In the genomic region with DNA sequence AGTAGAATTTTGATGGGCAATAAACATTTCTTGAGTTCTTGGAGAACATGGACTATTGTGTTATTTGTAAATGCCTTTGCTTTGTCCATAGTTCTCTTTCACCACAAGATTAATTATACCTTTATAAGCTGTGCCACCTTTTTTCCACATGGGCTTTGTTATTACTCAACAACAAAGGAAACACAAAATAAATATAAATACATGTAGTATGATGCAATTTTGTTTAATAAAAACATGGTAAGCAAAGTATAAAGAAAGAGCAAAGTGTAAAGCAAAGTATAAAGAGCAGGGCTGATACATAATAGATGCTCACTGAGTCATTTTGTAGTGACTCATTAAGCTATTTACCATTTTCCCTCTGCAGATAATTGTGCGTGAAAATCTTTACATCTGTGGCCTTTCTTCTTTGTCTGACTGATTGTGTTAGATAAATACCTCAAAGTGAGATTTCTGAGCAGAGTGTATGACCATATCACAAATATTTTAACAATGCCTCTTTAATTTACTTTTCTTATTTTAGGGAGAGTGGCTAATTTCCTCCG, we compare ENCODE assay signal across 19 cellular contexts.
DNase-seq lines count a peak whose midpoint lies in the region; ATAC-seq, FAIRE-seq and TF ChIP-seq lines count a peak whose summit lies in the region.
"Had no signal": no experiment of that assay in that cellular context is flagged by ENCODE, and none has a peak within 500 bp of the region (broad histone marks: within the 10 kb centered on the region; RNA-seq: fewer than 3 reads in every experiment).

No MANE protein-coding gene starts in this region.

- H3K27me3 ChIP-seq in SK-N-SH (ENCODE audit: insufficient read depth) (no peaks in the 10 kb centered on the region), K562 (ENCODE audit: control insufficient read depth in 2 of 2, insufficient read depth in 2 of 2, low read length in 2 of 2) (no peaks in the 10 kb centered on the region)

- no peak overlapping the region for H3K27ac ChIP-seq in SK-N-SH (ENCODE audit: low read depth in 2 of 2, low read length in 1 of 2)
- H3K27ac ChIP-seq in K562 (ENCODE audit: extremely low read depth, low read depth, low read length), result no peak overlapping the region
- H3K27ac ChIP-seq: 22Rv1, VCaP had no signal

- H3K4me1 ChIP-seq in SK-N-SH (ENCODE audit: control insufficient read depth in 1 of 2, insufficient read depth in 2 of 2, low read depth in 1 of 2, low read length in 1 of 2) (no peaks in the 10 kb centered on the region), K562 (replicated peaks in 1 of 2; ENCODE audit: control insufficient read depth in 2 of 2, insufficient read depth in 2 of 2, low read length in 2 of 2) (no peaks in the 10 kb centered on the region)

- no peaks in the 10 kb centered on the region for H3K36me3 ChIP-seq in SK-N-SH (replicated peaks in 1 of 2; ENCODE audit: control insufficient read depth in 1 of 2, insufficient read depth in 2 of 2, low read length in 1 of 2)
- H3K36me3 ChIP-seq in K562 (ENCODE audit: control insufficient read depth, insufficient read depth, low read length), result no peaks in the 10 kb centered on the region

- peaks cover 27% of the 10 kb centered on the region for H3K36me3 Mint-ChIP-seq in natural killer cell treated with Interleukin-12 subunit alpha and Interleukin-12 subunit beta and Interleukin-15 and Interleukin-18, amount 100 ng/mL, for 72 hours
- H3K36me3 Mint-ChIP-seq in type B pancreatic cell, result peaks cover 27% of the 10 kb centered on the region

- no peaks in the 10 kb centered on the region for H3K9me1 ChIP-seq in K562 (ENCODE audit: control insufficient read depth, insufficient read depth, low read length)

- TF ChIP-seq EP300 in SK-N-SH (IDR thresholded peaks at IDR 0.05; ENCODE audit: borderline replicate concordance in 1 of 2, low read depth in 1 of 2, low read length in 1 of 2), result no peak
- no peak for TF ChIP-seq EP300 in K562 (IDR thresholded peaks at IDR 0.05; ENCODE audit: low read length)

- ATAC-seq in SK-N-SH treated with all-trans-retinoic acid at 6 μM for 48 hours, result no peak
- no peak for ATAC-seq in K562
- ATAC-seq in natural killer cell treated with Interleukin-12 subunit alpha and Interleukin-12 subunit beta and Interleukin-15 and Interleukin-18, amount 100 ng/mL, for 72 hours, result peak; percentile 73 to 87

- WGBS in SK-N-SH (ENCODE audit: low lambda C conversion rate), result 81% methylated on average over 2 of the region's 2 CpGs
- WGBS in K562 (ENCODE audit: insufficient coverage, low coverage, missing lambda C conversion rate), result 33% methylated on average over 2 of the region's 2 CpGs

- intact Hi-C loops in K562 (cut with micrococcal nuclease), result no loop called here

- H3F3A ChIP-seq in SK-N-SH (replicated peaks; ENCODE audit: insufficient read depth), result no peaks in the 10 kb centered on the region

- POLR2A ChIA-PET in SK-N-SH (lab: Yijun Ruan, JAX) (no interaction called here), K562 (lab: Yijun Ruan, JAX) (no interaction called here)

- peak; percentile 11 for FAIRE-seq in K562 (lab: Jason Lieb, UNC)

- TF ChIP-seq CTCF in SK-N-SH (IDR thresholded peaks at IDR 0.05) (no peak), K562 (IDR thresholded peaks at IDR 0.05 in 2 of 3, conservative IDR thresholded peaks at IDR 0.05 in 1 of 3; ENCODE audit: insufficient read depth in 2 of 3, low read depth in 1 of 3, low read length in 3 of 3) (no peak), type B pancreatic cell (conservative IDR thresholded peaks at IDR 0.05) (no peak)

- H3K4me3 ChIP-seq in SK-N-SH (ENCODE audit: low read depth in 2 of 2, low read length in 1 of 2), result no peak overlapping the region
- H3K4me3 ChIP-seq in K562, result no peak overlapping the region

- TF ChIP-seq RAD21 in SK-N-SH (IDR thresholded peaks at IDR 0.05; ENCODE audit: low read length) (no peak), K562 (CRISPR knock-in tag; conservative IDR thresholded peaks at IDR 0.05 in 1 of 2, IDR thresholded peaks at IDR 0.05 in 1 of 2) (no peak)

- H3K4me2 ChIP-seq in SK-N-SH (no peak overlapping the region), K562 (ENCODE audit: insufficient read depth, low read length) (no peak overlapping the region)

- CTCF ChIA-PET in SK-N-SH (lab: Yijun Ruan, JAX) (no interaction called here), K562 (lab: Yijun Ruan, JAX; ENCODE audit: low intra/inter-chr PET ratio) (no interaction called here)

- no peak for TF ChIP-seq POLR2A in K562 (conservative IDR thresholded peaks at IDR 0.05)

- in situ Hi-C loops in K562 (cut with MboI), result no loop called here

- peak overlapping the region; percentile 31 to 82 for H3K27ac Mint-ChIP-seq in natural killer cell treated with Interleukin-12 subunit alpha and Interleukin-12 subunit beta and Interleukin-15 and Interleukin-18, amount 100 ng/mL, for 72 hours
- H3K27ac Mint-ChIP-seq in type B pancreatic cell, result no peak overlapping the region

- BruUV-seq in K562 (replicated peaks; lab: Mats Ljungman, UMichigan), result no TSS peak

- no peaks in the 10 kb centered on the region for H3K9me2 ChIP-seq in SK-N-SH

- H4K20me1 ChIP-seq in SK-N-SH (ENCODE audit: insufficient read depth), result no peaks in the 10 kb centered on the region
- no peaks in the 10 kb centered on the region for H4K20me1 ChIP-seq in K562 (replicated peaks; ENCODE audit: control insufficient read depth, insufficient read depth, low read length)

- H3K4me1 Mint-ChIP-seq in natural killer cell treated with Interleukin-12 subunit alpha and Interleukin-12 subunit beta and Interleukin-15 and Interleukin-18, amount 100 ng/mL, for 72 hours (ENCODE audit: low read depth in 2 of 2), result peaks cover 25 to 41% of the 10 kb centered on the region in 2 donors
- H3K4me1 Mint-ChIP-seq in type B pancreatic cell (ENCODE audit: unreplicated experiment), result peaks cover 4% of the 10 kb centered on the region

- peaks cover 13% of the 10 kb centered on the region for H3K9me3 Mint-ChIP-seq in natural killer cell treated with Interleukin-12 subunit alpha and Interleukin-12 subunit beta and Interleukin-15 and Interleukin-18, amount 100 ng/mL, for 72 hours
- H3K9me3 Mint-ChIP-seq in type B pancreatic cell, result peaks cover 17% of the 10 kb centered on the region

- H3K9me3 ChIP-seq in SK-N-SH, result no peaks in the 10 kb centered on the region
- H3K9me3 ChIP-seq in K562 (replicated peaks; ENCODE audit: control insufficient read depth, insufficient read depth, low read depth, low read length), result no peaks in the 10 kb centered on the region

- DNase-seq in SK-N-SH (no peak), LHCN-M2 (ENCODE audit: low read depth) (peak; percentile 39), K562 (ENCODE audit: extremely low read depth in 1 of 4, low spot score in 3 of 4) (no peak), NCI-H1417 treated with DMSO at 0.1 percent for 48 hours (lab: John Stamatoyannopoulos, UW) (no peak), type B pancreatic cell (ENCODE audit: extremely low spot score, unreplicated experiment) (no peak), AML-193 (lab: John Stamatoyannopoulos, UW) (no peak)
- no peak for DNase-seq in natural killer cell treated with Interleukin-12 subunit alpha and Interleukin-12 subunit beta and Interleukin-15 and Interleukin-18, amount 100 ng/mL, for 72 hours (ENCODE audit: low spot score)
- DNase-seq: caudate nucleus, DMS79, mammary epithelial cell, MM.1S, NCI-H2029 treated with DMSO at 0.1 percent for 48 hours, NCI-H526, nephron progenitor cell, OCI-M1, retina had no signal

- no peak overlapping the region for H3K9ac ChIP-seq in SK-N-SH
- H3K9ac ChIP-seq in K562 (ENCODE audit: insufficient read depth in 1 of 2, low read depth in 2 of 2, low read length in 2 of 2), result no peak overlapping the region

- H3K27me3 Mint-ChIP-seq in natural killer cell treated with Interleukin-12 subunit alpha and Interleukin-12 subunit beta and Interleukin-15 and Interleukin-18, amount 100 ng/mL, for 72 hours, result no peaks in the 10 kb centered on the region
- no peaks in the 10 kb centered on the region for H3K27me3 Mint-ChIP-seq in type B pancreatic cell

- H3K4me3 Mint-ChIP-seq in natural killer cell treated with Interleukin-12 subunit alpha and Interleukin-12 subunit beta and Interleukin-15 and Interleukin-18, amount 100 ng/mL, for 72 hours, result no peak overlapping the region
- no peak overlapping the region for H3K4me3 Mint-ChIP-seq in type B pancreatic cell
- H3K4me3 Mint-ChIP-seq: nephron progenitor cell had no signal

- no peaks in the 10 kb centered on the region for H3K79me2 ChIP-seq in SK-N-SH (ENCODE audit: insufficient read depth)
- no peaks in the 10 kb centered on the region; the same call in 2 of the 3 replicates for H3K79me2 ChIP-seq in K562 (ENCODE audit: control insufficient read depth, insufficient read depth, low read length)

- H2AFZ ChIP-seq in SK-N-SH (ENCODE audit: low read depth) (no peak overlapping the region), K562 (ENCODE audit: low read depth, low read length) (no peak overlapping the region)

TF ChIP-seq in SK-N-SH, 30 proteins besides CTCF, POLR2A, EP300 and RAD21:
- no peak for TF ChIP-seq TCF12 (IDR thresholded peaks at IDR 0.05)
- TF ChIP-seq FOSL2 (IDR thresholded peaks at IDR 0.05; ENCODE audit: borderline replicate concordance, low read depth), result 0 out of 2 replicates have a peak, but pooled peaks have one; percentile 8

TF ChIP-seq in SK-N-SH treated with all-trans-retinoic acid at 6 μM for 48 hours, 23 proteins besides CTCF, POLR2A, EP300 and RAD21 (continues in another document):
- TF ChIP-seq ZNF70 (CRISPR knock-in tag; IDR thresholded peaks at IDR 0.05) (no peak), TOX (CRISPR knock-in tag; IDR thresholded peaks at IDR 0.05; ENCODE audit: borderline replicate concordance) (no peak), ZC3H10 (CRISPR knock-in tag; IDR thresholded peaks at IDR 0.05) (no peak), SNAI2 (CRISPR knock-in tag; IDR thresholded peaks at IDR 0.05) (no peak)

TF ChIP-seq in K562, 482 proteins besides CTCF, POLR2A, EP300 and RAD21 (continues in another document):
- TF ChIP-seq, protein P1, sequence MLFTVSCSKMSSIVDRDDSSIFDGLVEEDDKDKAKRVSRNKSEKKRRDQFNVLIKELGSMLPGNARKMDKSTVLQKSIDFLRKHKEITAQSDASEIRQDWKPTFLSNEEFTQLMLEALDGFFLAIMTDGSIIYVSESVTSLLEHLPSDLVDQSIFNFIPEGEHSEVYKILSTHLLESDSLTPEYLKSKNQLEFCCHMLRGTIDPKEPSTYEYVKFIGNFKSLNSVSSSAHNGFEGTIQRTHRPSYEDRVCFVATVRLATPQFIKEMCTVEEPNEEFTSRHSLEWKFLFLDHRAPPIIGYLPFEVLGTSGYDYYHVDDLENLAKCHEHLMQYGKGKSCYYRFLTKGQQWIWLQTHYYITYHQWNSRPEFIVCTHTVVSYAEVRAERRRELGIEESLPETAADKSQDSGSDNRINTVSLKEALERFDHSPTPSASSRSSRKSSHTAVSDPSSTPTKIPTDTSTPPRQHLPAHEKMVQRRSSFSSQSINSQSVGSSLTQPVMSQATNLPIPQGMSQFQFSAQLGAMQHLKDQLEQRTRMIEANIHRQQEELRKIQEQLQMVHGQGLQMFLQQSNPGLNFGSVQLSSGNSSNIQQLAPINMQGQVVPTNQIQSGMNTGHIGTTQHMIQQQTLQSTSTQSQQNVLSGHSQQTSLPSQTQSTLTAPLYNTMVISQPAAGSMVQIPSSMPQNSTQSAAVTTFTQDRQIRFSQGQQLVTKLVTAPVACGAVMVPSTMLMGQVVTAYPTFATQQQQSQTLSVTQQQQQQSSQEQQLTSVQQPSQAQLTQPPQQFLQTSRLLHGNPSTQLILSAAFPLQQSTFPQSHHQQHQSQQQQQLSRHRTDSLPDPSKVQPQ (CRISPR knock-in tag; IDR thresholded peaks at IDR 0.05; ENCODE audit: borderline replicate concordance), result no peak

Comparison
In these comparisons a context has a peak if more than half of its experiments do, and no peak if none do; other contexts are left out.
1. ATAC-seq: peak in natural killer cell treated with Interleukin-12 subunit alpha and Interleukin-12 subunit beta and Interleukin-15 and Interleukin-18, amount 100 ng/mL, for 72 hours (2 of 2); none in SK-N-SH treated with all-trans-retinoic acid at 6 μM for 48 hours (single experiment) and K562 (single experiment).